Comparison of ENCODE assay signal across 20 cellular contexts in genomic region chr5:134968055-134968454, GRCh38. TPM values are rescaled to one million over a fixed set of nuclear protein-coding genes. Genes with fewer than 3 reads are reported as not detected.
"Had no signal": no experiment of that assay in that cellular context is flagged by ENCODE, and none has a peak within 500 bp of the region (broad histone marks: within the 10 kb centered on the region; RNA-seq: fewer than 3 reads in every experiment).

No MANE protein-coding gene starts in this region.

- H3K4me1 ChIP-seq: left lung, sigmoid colon, stomach had no signal

- H3K27me3 ChIP-seq: dorsolateral prefrontal cortex, left lung, sigmoid colon, stomach had no signal

- H3K4me3 Mint-ChIP-seq: activated B cell treated with CpG ODN at 0.5 μM for 24 hours; activated CD4-positive, alpha-beta memory T cell treated with anti-CD3 and anti-CD28 coated beads, Interleukin-2, amount 10 ng/mL, durations not matched to agents 7 days and 5 days; activated CD8-positive, alpha-beta memory T cell treated with anti-CD3 and anti-CD28 coated beads, Interleukin-2, amount 10 ng/mL, durations not matched to agents 7 days and 5 days; activated naive CD8-positive, alpha-beta T cell treated with anti-CD3 and anti-CD28 coated beads, Interleukin-2, amount 10 ng/mL, durations not matched to agents 7 days and 5 days; activated T-helper 17 cell treated with anti-CD3 and anti-CD28 coated beads, Interleukin-2, amount 50 U/mL, for 72 hours; nephron; stimulated activated effector memory CD8-positive, alpha-beta T cell treated with anti-CD3 and anti-CD28 coated beads, Interleukin-12 subunit alpha, Interleukin-12 subunit beta, amount 100 ng/mL, for 72 hours had no signal

- H3K4me1 Mint-ChIP-seq: activated B cell treated with CpG ODN at 0.5 μM for 24 hours, nephron had no signal

- DNase-seq: activated B cell treated with CpG ODN at 0.5 μM for 24 hours; activated CD4-positive, alpha-beta memory T cell treated with anti-CD3 and anti-CD28 coated beads, Interleukin-2, amount 10 ng/mL, durations not matched to agents 7 days and 5 days; activated CD4-positive, alpha-beta T cell treated with anti-CD3 and anti-CD28 coated beads for 4 hours; activated CD8-positive, alpha-beta memory T cell treated with anti-CD3 and anti-CD28 coated beads, Interleukin-2, amount 10 ng/mL, durations not matched to agents 7 days and 5 days; activated naive CD4-positive, alpha-beta T cell treated with Interleukin-2 at 50 U/mL for 16 hours; activated naive CD8-positive, alpha-beta T cell treated with anti-CD3 and anti-CD28 coated beads, Interleukin-2, amount 10 ng/mL, durations not matched to agents 7 days and 5 days; amygdala; caudate nucleus; dorsolateral prefrontal cortex; erythroblast; head of caudate nucleus; left lung; midbrain; sigmoid colon; stimulated activated CD4-positive, alpha-beta T cell treated with anti-CD3 and anti-CD28 coated beads, Interleukin-4, amount 100 ng/mL, for 24 hours; stomach had no signal

- H3K9me3 ChIP-seq: left lung, sigmoid colon, stomach had no signal

- H3K27ac ChIP-seq: dorsolateral prefrontal cortex, left lung, sigmoid colon, stomach had no signal

- H3K4me3 ChIP-seq: dorsolateral prefrontal cortex, left lung, sigmoid colon, stomach had no signal

- H3K9me3 Mint-ChIP-seq: activated B cell treated with CpG ODN at 0.5 μM for 24 hours; activated CD4-positive, alpha-beta memory T cell treated with anti-CD3 and anti-CD28 coated beads, Interleukin-2, amount 10 ng/mL, durations not matched to agents 7 days and 5 days; activated naive CD8-positive, alpha-beta T cell treated with anti-CD3 and anti-CD28 coated beads, Interleukin-2, amount 10 ng/mL, durations not matched to agents 7 days and 5 days; activated T-helper 17 cell treated with anti-CD3 and anti-CD28 coated beads, Interleukin-2, amount 50 U/mL, for 72 hours; nephron; stimulated activated effector memory CD8-positive, alpha-beta T cell treated with anti-CD3 and anti-CD28 coated beads, Interleukin-12 subunit alpha, Interleukin-12 subunit beta, amount 100 ng/mL, for 72 hours had no signal

- H3K27me3 Mint-ChIP-seq: activated B cell treated with CpG ODN at 0.5 μM for 24 hours; activated CD4-positive, alpha-beta memory T cell treated with anti-CD3 and anti-CD28 coated beads, Interleukin-2, amount 10 ng/mL, durations not matched to agents 7 days and 5 days; activated CD8-positive, alpha-beta memory T cell treated with anti-CD3 and anti-CD28 coated beads, Interleukin-2, amount 10 ng/mL, durations not matched to agents 7 days and 5 days; activated naive CD8-positive, alpha-beta T cell treated with anti-CD3 and anti-CD28 coated beads, Interleukin-2, amount 10 ng/mL, durations not matched to agents 7 days and 5 days; activated T-helper 17 cell treated with anti-CD3 and anti-CD28 coated beads, Interleukin-2, amount 50 U/mL, for 72 hours had no signal

- H3K27ac Mint-ChIP-seq: activated B cell treated with CpG ODN at 0.5 μM for 24 hours; activated CD4-positive, alpha-beta memory T cell treated with anti-CD3 and anti-CD28 coated beads, Interleukin-2, amount 10 ng/mL, durations not matched to agents 7 days and 5 days; activated CD8-positive, alpha-beta memory T cell treated with anti-CD3 and anti-CD28 coated beads, Interleukin-2, amount 10 ng/mL, durations not matched to agents 7 days and 5 days; activated naive CD8-positive, alpha-beta T cell treated with anti-CD3 and anti-CD28 coated beads, Interleukin-2, amount 10 ng/mL, durations not matched to agents 7 days and 5 days; activated T-helper 17 cell treated with anti-CD3 and anti-CD28 coated beads, Interleukin-2, amount 50 U/mL, for 72 hours; nephron; stimulated activated effector memory CD8-positive, alpha-beta T cell treated with anti-CD3 and anti-CD28 coated beads, Interleukin-12 subunit alpha, Interleukin-12 subunit beta, amount 100 ng/mL, for 72 hours had no signal

RNA-seq across cellular contexts. Expression of gene CATSPER3, which starts 0.3 kb away (rescaled TPM):
- total RNA-seq: stomach, temporal lobe had no signal
